1 cellular context compared by ENCODE assay signal in the genomic region with DNA sequence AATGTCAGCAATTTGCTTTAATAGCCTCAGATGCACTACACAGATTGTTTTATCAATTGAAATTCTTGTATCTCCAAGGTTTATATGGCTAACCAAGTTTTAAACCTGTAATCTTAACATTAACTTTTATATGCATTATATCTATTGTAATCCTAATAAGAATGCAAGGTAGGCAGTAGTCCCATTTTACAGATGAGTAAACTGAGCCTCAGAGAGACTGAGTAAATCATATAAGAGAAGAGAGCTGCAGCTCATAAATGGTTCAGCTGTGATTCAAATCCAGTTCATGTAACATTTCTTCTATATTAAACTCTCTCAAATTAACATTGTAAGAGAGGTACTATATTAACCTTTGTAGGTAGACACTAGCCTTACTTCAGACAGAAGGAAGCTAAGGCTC.
TF ChIP-seq lines count a peak whose summit lies in the region.

No MANE protein-coding gene starts in this region.

TF ChIP-seq in HepG2, 621 proteins besides CTCF, POLR2A, EP300 and RAD21:
- TF ChIP-seq AGO1 (IDR thresholded peaks at IDR 0.05; ENCODE audit: low read depth, low read length, poor library complexity, severe bottlenecking) (no peak), ZNF629 (CRISPR knock-in tag; conservative IDR thresholded peaks at IDR 0.05) (peak; percentile 88), TOPORS (CRISPR knock-in tag; IDR thresholded peaks at IDR 0.05) (no peak), HMGA1 (CRISPR knock-in tag; conservative IDR thresholded peaks at IDR 0.05) (no peak), REPIN1 (CRISPR knock-in tag; IDR thresholded peaks at IDR 0.05; ENCODE audit: borderline replicate concordance, low read depth) (no peak)
- TF ChIP-seq, protein P1, sequence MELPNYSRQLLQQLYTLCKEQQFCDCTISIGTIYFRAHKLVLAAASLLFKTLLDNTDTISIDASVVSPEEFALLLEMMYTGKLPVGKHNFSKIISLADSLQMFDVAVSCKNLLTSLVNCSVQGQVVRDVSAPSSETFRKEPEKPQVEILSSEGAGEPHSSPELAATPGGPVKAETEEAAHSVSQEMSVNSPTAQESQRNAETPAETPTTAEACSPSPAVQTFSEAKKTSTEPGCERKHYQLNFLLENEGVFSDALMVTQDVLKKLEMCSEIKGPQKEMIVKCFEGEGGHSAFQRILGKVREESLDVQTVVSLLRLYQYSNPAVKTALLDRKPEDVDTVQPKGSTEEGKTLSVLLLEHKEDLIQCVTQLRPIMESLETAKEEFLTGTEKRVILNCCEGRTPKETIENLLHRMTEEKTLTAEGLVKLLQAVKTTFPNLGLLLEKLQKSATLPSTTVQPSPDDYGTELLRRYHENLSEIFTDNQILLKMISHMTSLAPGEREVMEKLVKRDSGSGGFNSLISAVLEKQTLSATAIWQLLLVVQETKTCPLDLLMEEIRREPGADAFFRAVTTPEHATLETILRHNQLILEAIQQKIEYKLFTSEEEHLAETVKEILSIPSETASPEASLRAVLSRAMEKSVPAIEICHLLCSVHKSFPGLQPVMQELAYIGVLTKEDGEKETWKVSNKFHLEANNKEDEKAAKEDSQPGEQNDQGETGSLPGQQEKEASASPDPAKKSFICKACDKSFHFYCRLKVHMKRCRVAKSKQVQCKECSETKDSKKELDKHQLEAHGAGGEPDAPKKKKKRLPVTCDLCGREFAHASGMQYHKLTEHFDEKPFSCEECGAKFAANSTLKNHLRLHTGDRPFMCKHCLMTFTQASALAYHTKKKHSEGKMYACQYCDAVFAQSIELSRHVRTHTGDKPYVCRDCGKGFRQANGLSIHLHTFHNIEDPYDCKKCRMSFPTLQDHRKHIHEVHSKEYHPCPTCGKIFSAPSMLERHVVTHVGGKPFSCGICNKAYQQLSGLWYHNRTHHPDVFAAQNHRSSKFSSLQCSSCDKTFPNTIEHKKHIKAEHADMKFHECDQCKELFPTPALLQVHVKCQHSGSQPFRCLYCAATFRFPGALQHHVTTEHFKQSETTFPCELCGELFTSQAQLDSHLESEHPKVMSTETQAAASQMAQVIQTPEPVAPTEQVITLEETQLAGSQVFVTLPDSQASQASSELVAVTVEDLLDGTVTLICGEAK (IDR thresholded peaks at IDR 0.05), result no peak
- TF ChIP-seq, protein P1 (CRISPR knock-in tag; IDR thresholded peaks at IDR 0.05), result no peak
TF ChIP-seq in HepG2: peak in this region for 1.
